ENCODE assay signal across 8 cellular contexts in genomic region chr5:16160706-16161105, GRCh38. TPM values are rescaled to one million over a fixed set of nuclear protein-coding genes. Genes with fewer than 3 reads are reported as not detected.
A peak's percentile ranks its signal among the peaks of the same experiment; 100 is the strongest.
DNase-seq lines count a peak whose midpoint lies in the region; ATAC-seq, FAIRE-seq and TF ChIP-seq lines count a peak whose summit lies in the region.

No MANE protein-coding gene starts in this region.

- H3K27ac ChIP-seq in SK-N-MC (no peak overlapping the region), pancreas (no peak overlapping the region)

- DNase-seq in AG20443 (ENCODE audit: low spot score) (peak; percentile 72), NCI-H1105 (lab: John Stamatoyannopoulos, UW) (peak; percentile 74), SK-N-MC (ENCODE audit: low read depth, low spot score) (peak; percentile 40), fibroblast of peridontal ligament (ENCODE audit: extremely low read depth) (peak; percentile 59), pancreas (peak in 3 of 6 donors; percentile 25 to 47 (median 30)), 8988T (no peak)

- no peaks in the 10 kb centered on the region for H3K4me1 ChIP-seq in pancreas

- H3K9ac ChIP-seq in SK-N-MC (ENCODE audit: insufficient read length) = no peak overlapping the region

- peak; percentile 29 to 62 (median 44) for TF ChIP-seq CTCF in pancreas (IDR thresholded peaks at IDR 0.05)

- no peaks in the 10 kb centered on the region for H3K9me3 ChIP-seq in SK-N-MC (ENCODE audit: low read depth, low read length)
- no peaks in the 10 kb centered on the region for H3K9me3 ChIP-seq in pancreas

- no peak overlapping the region for H3K4me3 ChIP-seq in SK-N-MC
- H3K4me3 ChIP-seq in pancreas = no peak overlapping the region

- ATAC-seq in GM18498 (IDR thresholded peaks at IDR 0.05; ENCODE audit: unreplicated experiment) = peak; percentile 91
- ATAC-seq in HG02763 (IDR thresholded peaks at IDR 0.05; ENCODE audit: unreplicated experiment) = peak; percentile 65
- ATAC-seq in pancreas = peak; percentile 70 to 98 (median 93)

- no peaks in the 10 kb centered on the region for H3K27me3 ChIP-seq in pancreas

- peak; percentile 5 for FAIRE-seq in pancreas (lab: Jason Lieb, UNC)

- intact Hi-C loops in pancreas (cut with DNase I) = no loop called here

- H3K36me3 ChIP-seq in SK-N-MC (ENCODE audit: insufficient read depth, low read length) (no peaks in the 10 kb centered on the region), pancreas (no peaks in the 10 kb centered on the region)

- 1 to 2% methylated on average over 5 of the region's 5 CpGs for WGBS in pancreas, 2 donors

RNA-seq across cellular contexts. Expression of gene MARCHF11, which starts 18.9 kb away (rescaled TPM):
- 1 to 10 TPM in 1 of 6 donors, under 1 TPM in 5; 0.19 to 2.6 (median 0.34) TPM for total RNA-seq in pancreas
- under 1 TPM; 0.63 to 0.68 TPM for polyA plus RNA-seq in pancreas
